ENCODE assay signal across 9 cellular contexts in the genomic region with DNA sequence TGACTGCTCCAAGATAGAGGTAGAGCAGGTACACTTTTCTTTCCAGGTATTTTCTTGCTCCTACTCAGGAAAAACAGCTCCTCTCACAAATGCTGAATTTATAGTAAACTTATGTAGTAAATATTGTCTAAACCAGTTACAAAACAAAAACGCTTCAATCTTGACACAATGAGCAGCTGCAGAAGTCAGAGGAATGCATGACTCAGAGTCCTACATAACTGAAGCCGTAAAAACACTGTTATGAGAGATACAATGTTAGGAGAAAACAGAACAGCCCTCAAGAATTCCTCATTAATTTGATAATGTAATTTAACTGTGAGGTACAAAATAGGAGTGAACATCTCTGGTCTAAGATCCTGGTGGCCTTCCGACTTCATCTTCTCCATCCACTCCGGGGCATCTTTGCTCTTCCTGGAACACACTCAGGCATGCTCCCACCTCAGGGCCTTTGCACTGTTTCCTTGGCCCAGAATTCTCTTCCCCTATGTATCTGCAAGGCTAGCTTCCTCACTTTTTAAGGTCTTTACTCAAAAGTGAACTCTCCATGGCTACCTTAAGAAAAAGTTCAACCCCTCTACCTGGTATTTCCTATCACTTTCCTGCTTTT.
A peak's percentile ranks its signal among the peaks of the same experiment; 100 is the strongest.
DNase-seq lines count a peak whose midpoint lies in the region; ATAC-seq and TF ChIP-seq lines count a peak whose summit lies in the region.
"Had no signal": no experiment of that assay in that cellular context is flagged by ENCODE, and none has a peak within 500 bp of the region (broad histone marks: within the 10 kb centered on the region; RNA-seq: fewer than 3 reads in every experiment).

No MANE protein-coding gene starts in this region.

- peak; percentile 62 for DNase-seq in NCI-H226
- DNase-seq in colonic mucosa = no peak
- no peak for DNase-seq in thoracic aorta (ENCODE audit: low spot score)
- DNase-seq in activated CD4-positive, CD25-positive, alpha-beta regulatory T cell treated with anti-CD3 and anti-CD28 coated beads, Interleukin-2, amount 50 U/mL, for 72 hours = no peak
- DNase-seq in activated CD4-positive, alpha-beta T cell treated with anti-CD3 and anti-CD28 coated beads, Interleukin-2, amount 10 ng/mL, durations not matched to agents 7 days and 5 days = no peak
- DNase-seq in activated gamma-delta T cell treated with Interleukin-2 at 50 U/mL for 16 hours = no peak
- DNase-seq: activated CD4-positive, alpha-beta T cell treated with anti-CD3 and anti-CD28 coated beads for 36 hours had no signal

- peaks cover 4% of the 10 kb centered on the region for H3K36me3 ChIP-seq in colonic mucosa
- no peaks in the 10 kb centered on the region for H3K36me3 ChIP-seq in thoracic aorta

- H3K4me1 ChIP-seq in colonic mucosa = no peaks in the 10 kb centered on the region
- peaks cover 9 to 31% of the 10 kb centered on the region in 2 donors for H3K4me1 ChIP-seq in thoracic aorta (ENCODE audit: control insufficient read depth in 1 of 2, low read depth in 2 of 2)

- H3K9ac ChIP-seq in colonic mucosa (ENCODE audit: low read depth in 2 of 2, low read length in 2 of 2) = no peak overlapping the region

- H3K36me3 Mint-ChIP-seq in activated CD4-positive, alpha-beta T cell treated with anti-CD3 and anti-CD28 coated beads, Interleukin-2, amount 10 ng/mL, durations not matched to agents 7 days and 5 days (ENCODE audit: low read depth) = peaks cover 17% of the 10 kb centered on the region

- H3K27ac Mint-ChIP-seq in activated CD4-positive, alpha-beta T cell treated with anti-CD3 and anti-CD28 coated beads, Interleukin-2, amount 10 ng/mL, durations not matched to agents 7 days and 5 days = no peak overlapping the region
- H3K27ac Mint-ChIP-seq: activated CD4-positive, alpha-beta T cell treated with anti-CD3 and anti-CD28 coated beads for 36 hours had no signal

- intact Hi-C loops in colonic mucosa (cut with DNase I) = no loop called here

- no peaks in the 10 kb centered on the region for H3K9me3 Mint-ChIP-seq in activated CD4-positive, alpha-beta T cell treated with anti-CD3 and anti-CD28 coated beads, Interleukin-2, amount 10 ng/mL, durations not matched to agents 7 days and 5 days

- no peak overlapping the region for H3K4me3 Mint-ChIP-seq in activated CD4-positive, alpha-beta T cell treated with anti-CD3 and anti-CD28 coated beads, Interleukin-2, amount 10 ng/mL, durations not matched to agents 7 days and 5 days
- H3K4me3 Mint-ChIP-seq: activated CD4-positive, alpha-beta T cell treated with anti-CD3 and anti-CD28 coated beads for 36 hours had no signal

- H3K4me1 Mint-ChIP-seq in activated CD4-positive, alpha-beta T cell treated with anti-CD3 and anti-CD28 coated beads, Interleukin-2, amount 10 ng/mL, durations not matched to agents 7 days and 5 days = peaks cover 24% of the 10 kb centered on the region

- CTCF ChIA-PET in activated CD4-positive, alpha-beta T cell treated with anti-CD3 and anti-CD28 coated beads, Interleukin-2, amount 10 ng/mL, durations not matched to agents 7 days and 5 days (lab: Charles Lee) = no interaction called here

- no peak overlapping the region for H3K4me3 ChIP-seq in colonic mucosa
- H3K4me3 ChIP-seq in thoracic aorta = no peak overlapping the region

- TF ChIP-seq CTCF in colonic mucosa (IDR thresholded peaks at IDR 0.05) (no peak), thoracic aorta (IDR thresholded peaks at IDR 0.05) (no peak)

- H3K27ac ChIP-seq in colonic mucosa (peak overlapping the region; percentile 8), layer of hippocampus (ENCODE audit: low read depth, low read length) (peak overlapping the region; percentile 40), thoracic aorta (peak overlapping the region; percentile 46 to 64)

- POLR2A ChIA-PET in activated CD4-positive, alpha-beta T cell treated with anti-CD3 and anti-CD28 coated beads, Interleukin-2, amount 10 ng/mL, durations not matched to agents 7 days and 5 days (lab: Charles Lee) = no interaction called here

- ATAC-seq in thoracic aorta (ENCODE audit: insufficient number of reproducible peaks, low FRiP score, low read depth) (no peak), HG03460 (IDR thresholded peaks at IDR 0.05; ENCODE audit: unreplicated experiment) (no peak)
- ATAC-seq: activated CD4-positive, alpha-beta T cell treated with anti-CD3 and anti-CD28 coated beads for 36 hours had no signal

- no peaks in the 10 kb centered on the region for H3K27me3 Mint-ChIP-seq in activated CD4-positive, alpha-beta T cell treated with anti-CD3 and anti-CD28 coated beads, Interleukin-2, amount 10 ng/mL, durations not matched to agents 7 days and 5 days
- H3K27me3 Mint-ChIP-seq: activated CD4-positive, alpha-beta T cell treated with anti-CD3 and anti-CD28 coated beads for 36 hours had no signal

- H3K9me3 ChIP-seq in colonic mucosa = no peaks in the 10 kb centered on the region
- H3K9me3 ChIP-seq in thoracic aorta = no peaks in the 10 kb centered on the region

- H3K27me3 ChIP-seq in colonic mucosa (no peaks in the 10 kb centered on the region), layer of hippocampus (ENCODE audit: control insufficient read depth, insufficient read depth, low read length) (no peaks in the 10 kb centered on the region), thoracic aorta (replicated peaks; ENCODE audit: insufficient read depth) (no peaks in the 10 kb centered on the region)
